Comparison of ENCODE assay signal across 12 cellular contexts in the genomic region with DNA sequence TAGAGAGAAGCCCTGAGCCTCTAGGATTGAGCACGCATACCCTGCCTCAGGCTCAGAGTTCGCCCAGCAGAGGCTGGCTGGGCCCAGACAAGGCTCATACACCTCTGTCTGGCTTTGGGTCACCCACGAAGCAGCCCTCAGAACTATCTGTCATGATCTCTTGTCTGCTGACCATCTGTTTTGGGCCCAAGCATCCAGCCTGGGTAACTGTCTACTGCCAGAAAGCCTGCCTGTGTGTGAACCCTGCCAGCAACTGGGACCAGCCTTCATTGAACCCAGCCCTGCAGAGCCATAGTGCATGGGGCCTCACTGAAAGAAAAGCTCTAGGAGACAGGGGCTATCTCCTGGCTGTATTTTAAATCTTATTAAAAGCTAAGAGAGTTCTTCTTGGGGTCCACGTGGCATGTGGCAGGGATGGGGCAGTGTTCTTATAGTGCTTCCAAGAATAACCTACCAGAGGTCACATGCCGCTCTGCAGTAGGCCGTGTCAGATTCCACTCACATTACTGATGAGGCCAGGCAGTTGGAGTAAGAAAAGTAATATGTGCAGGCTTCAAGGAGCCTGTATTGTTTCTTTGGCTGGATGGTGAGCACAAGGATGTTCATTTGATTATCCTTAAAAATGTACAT. TPM values are rescaled to one million over a fixed set of nuclear protein-coding genes. Genes with fewer than 3 reads are reported as not detected.
DNase-seq lines count a peak whose midpoint lies in the region; ATAC-seq and TF ChIP-seq lines count a peak whose summit lies in the region.
"Had no signal": no experiment of that assay in that cellular context is flagged by ENCODE, and none has a peak within 500 bp of the region (broad histone marks: within the 10 kb centered on the region; RNA-seq: fewer than 3 reads in every experiment).

No MANE protein-coding gene starts in this region.

- H3K27me3 Mint-ChIP-seq in stimulated activated naive B cell treated with anti-CD40 and anti-IgM and Interleukin-4, amounts not matched to agents 10 μg/mL and 1 μg/mL and 100 μg/mL, for 72 hours, result no peaks in the 10 kb centered on the region

- intact Hi-C loops in left lung (cut with DNase I), result no loop called here

- H3K36me3 ChIP-seq in Loucy (ENCODE audit: insufficient read depth, low read length) (peaks cover 33% of the 10 kb centered on the region; the same call in 1 of the 2 replicates), left lung (peaks cover 0 to 61% of the 10 kb centered on the region in 2 donors)

- no peak overlapping the region for H2AFZ ChIP-seq in Loucy (ENCODE audit: low read length)
- H2AFZ ChIP-seq: PC-9 had no signal

- H4K20me1 ChIP-seq in Loucy (ENCODE audit: insufficient read depth, low read length, poor library complexity, severe bottlenecking), result peaks cover 14% of the 10 kb centered on the region

- H3K4me3 ChIP-seq in Loucy (ENCODE audit: low read length, poor library complexity, severe bottlenecking) (no peak overlapping the region), left lung (no peak overlapping the region)
- H3K4me3 ChIP-seq: PC-9 had no signal

- ATAC-seq in left lung (no peak), GM21576 (IDR thresholded peaks at IDR 0.05; ENCODE audit: unreplicated experiment) (no peak), GM19452 (IDR thresholded peaks at IDR 0.05; ENCODE audit: unreplicated experiment) (no peak)
- ATAC-seq in stimulated activated naive B cell treated with anti-CD40 and anti-IgM and Interleukin-4, amounts not matched to agents 10 μg/mL and 1 μg/mL and 100 μg/mL, for 72 hours (replicated peaks), result no peak

- peak overlapping the region; percentile 91 for H3K27ac Mint-ChIP-seq in stimulated activated naive B cell treated with anti-CD40 and anti-IgM and Interleukin-4, amounts not matched to agents 10 μg/mL and 1 μg/mL and 100 μg/mL, for 72 hours

- peaks cover 60% of the 10 kb centered on the region for H3K79me2 ChIP-seq in Loucy (ENCODE audit: insufficient read depth, low read length)

- no peaks in the 10 kb centered on the region for H3K9me3 Mint-ChIP-seq in stimulated activated naive B cell treated with anti-CD40 and anti-IgM and Interleukin-4, amounts not matched to agents 10 μg/mL and 1 μg/mL and 100 μg/mL, for 72 hours

- peak overlapping the region; percentile 14 for H3K9ac ChIP-seq in Loucy (ENCODE audit: low read depth, low read length, poor library complexity, severe bottlenecking)

- DNase-seq in caudate nucleus (lab: John Stamatoyannopoulos, UW) (peak in 1 of 61 donors; percentile 19), left lung (no peak), NCI-H1105 (lab: John Stamatoyannopoulos, UW) (no peak)
- no peak for DNase-seq in stimulated activated naive B cell treated with anti-CD40 and anti-IgM and Interleukin-4, amounts not matched to agents 10 μg/mL and 1 μg/mL and 100 μg/mL, for 72 hours
- no peak for DNase-seq in stimulated activated CD4-positive, alpha-beta T cell treated with anti-CD3 and anti-CD28 coated beads, Interleukin-4, amount 100 ng/mL, for 4 hours
- DNase-seq: activated CD4-positive, CD25-positive, alpha-beta regulatory T cell; DMS53; hippocampal formation; PC-9 had no signal

- TF ChIP-seq CTCF in Loucy (conservative IDR thresholded peaks at IDR 0.05; ENCODE audit: low read length) (no peak), left lung (IDR thresholded peaks at IDR 0.05) (no peak)

- H3K27ac ChIP-seq in caudate nucleus (ENCODE audit: low read depth, low read length), result peak overlapping the region; percentile 60
- H3K27ac ChIP-seq in left lung, result peak overlapping the region; percentile 81 to 95

- H3K9me2 ChIP-seq in Loucy (replicated peaks; ENCODE audit: low read depth, low read length), result no peaks in the 10 kb centered on the region

- H3F3A ChIP-seq in Loucy (ENCODE audit: low read depth), result no peaks in the 10 kb centered on the region

- H3K4me3 Mint-ChIP-seq in stimulated activated naive B cell treated with anti-CD40 and anti-IgM and Interleukin-4, amounts not matched to agents 10 μg/mL and 1 μg/mL and 100 μg/mL, for 72 hours, result no peak overlapping the region

- H3K4me2 ChIP-seq in Loucy (ENCODE audit: low read depth, low read length, poor library complexity, severe bottlenecking), result no peak overlapping the region

- H3K36me3 Mint-ChIP-seq in stimulated activated naive B cell treated with anti-CD40 and anti-IgM and Interleukin-4, amounts not matched to agents 10 μg/mL and 1 μg/mL and 100 μg/mL, for 72 hours, result peaks cover 27 to 52% of the 10 kb centered on the region in 2 donors

- H3K27me3 ChIP-seq in Loucy (ENCODE audit: insufficient read depth, low read length, poor library complexity, severe bottlenecking) (no peaks in the 10 kb centered on the region), left lung (no peaks in the 10 kb centered on the region)

- H3K4me1 ChIP-seq in Loucy (ENCODE audit: insufficient read depth, low read length, poor library complexity, severe bottlenecking), result peaks cover 40% of the 10 kb centered on the region
- peaks cover 20 to 100% of the 10 kb centered on the region in 2 donors for H3K4me1 ChIP-seq in left lung

- no peaks in the 10 kb centered on the region for H3K9me3 ChIP-seq in Loucy (ENCODE audit: insufficient read depth, low read depth, low read length)
- H3K9me3 ChIP-seq in left lung, result no peaks in the 10 kb centered on the region

- peaks cover 39 to 91% of the 10 kb centered on the region in 2 donors for H3K4me1 Mint-ChIP-seq in stimulated activated naive B cell treated with anti-CD40 and anti-IgM and Interleukin-4, amounts not matched to agents 10 μg/mL and 1 μg/mL and 100 μg/mL, for 72 hours

RNA-seq across cellular contexts. Expression of a gene that starts 7.3 kb away (rescaled TPM):
- 10 to 100 TPM; 66.1 to 79.9 TPM for total RNA-seq in left lung

RNA-seq across cellular contexts. Expression of a gene that starts 7.5 kb away (rescaled TPM):
- total RNA-seq in left lung, result 10 to 100 TPM; 59.8 to 69.1 TPM

RNA-seq across cellular contexts. Expression of a gene that starts 46.8 kb away (rescaled TPM):
- total RNA-seq in left lung, result 10 to 100 TPM; 82.7 to 96.1 TPM

RNA-seq across cellular contexts. Expression of a gene that starts 49.9 kb away (rescaled TPM):
- 100 to 1,000 TPM; 132 to 142 TPM for total RNA-seq in left lung
